Comparison of ENCODE assay signal across 20 cellular contexts in genomic region chr2:136034629-136035028, GRCh38. TPM values are rescaled to one million over a fixed set of nuclear protein-coding genes. Genes with fewer than 3 reads are reported as not detected.
DNase-seq lines count a peak whose midpoint lies in the region; ATAC-seq, FAIRE-seq and TF ChIP-seq lines count a peak whose summit lies in the region.
"Had no signal": no experiment of that assay in that cellular context is flagged by ENCODE, and none has a peak within 500 bp of the region (broad histone marks: within the 10 kb centered on the region; RNA-seq: fewer than 3 reads in every experiment).

No MANE protein-coding gene starts in this region.

- no peak overlapping the region for H3K27ac Mint-ChIP-seq in activated naive CD8-positive, alpha-beta T cell treated with anti-CD3 and anti-CD28 coated beads, Interleukin-2, amount 10 ng/mL, durations not matched to agents 7 days and 5 days
- no peak overlapping the region for H3K27ac Mint-ChIP-seq in activated naive CD8-positive, alpha-beta T cell treated with anti-CD3 and anti-CD28 coated beads for 36 hours
- H3K27ac Mint-ChIP-seq: H9 had no signal

- in situ Hi-C loops in GM12878 (cut with MboI): no loop called here

- TF ChIP-seq RAD21 in GM12878 (IDR thresholded peaks at IDR 0.05; ENCODE audit: insufficient read depth, low read depth, low read length): no peak

- ATAC-seq in activated naive CD8-positive, alpha-beta T cell treated with anti-CD3 and anti-CD28 coated beads, Interleukin-2, amount 10 ng/mL, durations not matched to agents 7 days and 5 days (ENCODE audit: low read depth): peak; percentile 47
- ATAC-seq in GM21423 (IDR thresholded peaks at IDR 0.05; ENCODE audit: unreplicated experiment): peak; percentile 69
- peak; percentile 78 for ATAC-seq in GM12878
- ATAC-seq in HG02571 (IDR thresholded peaks at IDR 0.05; ENCODE audit: unreplicated experiment): no peak
- no peak for ATAC-seq in GM19351 (IDR thresholded peaks at IDR 0.05; ENCODE audit: unreplicated experiment)

- H3K4me3 ChIP-seq in GM12878 (no peak overlapping the region), smooth muscle cell (no peak overlapping the region)
- H3K4me3 ChIP-seq: Peyer's patch had no signal

- no peaks in the 10 kb centered on the region for H3K9me3 ChIP-seq in GM12878 (replicated peaks; ENCODE audit: control insufficient read depth, insufficient read depth, low read length)
- no peaks in the 10 kb centered on the region for H3K9me3 ChIP-seq in smooth muscle cell (replicated peaks; ENCODE audit: low read depth)
- H3K9me3 ChIP-seq: Peyer's patch had no signal

- CTCF ChIA-PET in GM12878 (lab: Yijun Ruan, JAX): interaction anchor here (0.8 to 4.4 kb wide), 9 partner anchors 8 to 88 kb away, joined by 3 to 21 read pairs (median 5); no protein-coding TSS in a partner anchor

- peaks cover 7% of the 10 kb centered on the region for H3K4me1 Mint-ChIP-seq in activated naive CD8-positive, alpha-beta T cell treated with anti-CD3 and anti-CD28 coated beads, Interleukin-2, amount 10 ng/mL, durations not matched to agents 7 days and 5 days
- H3K4me1 Mint-ChIP-seq in activated naive CD8-positive, alpha-beta T cell treated with anti-CD3 and anti-CD28 coated beads for 36 hours: peaks cover 8% of the 10 kb centered on the region
- H3K4me1 Mint-ChIP-seq: H9 had no signal

- H3K79me2 ChIP-seq in GM12878 (ENCODE audit: control insufficient read depth, insufficient read depth, low read length): no peaks in the 10 kb centered on the region
- no peaks in the 10 kb centered on the region for H3K79me2 ChIP-seq in smooth muscle cell (ENCODE audit: low read depth)

- RAD21 ChIA-PET in GM12878 (lab: Charles Lee; ENCODE audit: unreplicated experiment): interaction anchor here (0.9 to 13.8 kb wide), 16 partner anchors 10 to 346 kb away, joined by 3 to 348 read pairs (median 6); partner anchors contain the start of gene DARS1

- no peak for DNase-seq in activated naive CD8-positive, alpha-beta T cell treated with anti-CD3 and anti-CD28 coated beads, Interleukin-2, amount 10 ng/mL, durations not matched to agents 7 days and 5 days
- no peak for DNase-seq in activated naive CD8-positive, alpha-beta T cell treated with anti-CD3 and anti-CD28 coated beads for 36 hours
- DNase-seq in GM12878 (ENCODE audit: low read depth, low spot score): no peak
- no peak for DNase-seq in smooth muscle cell (lab: John Stamatoyannopoulos, UW; ENCODE audit: unreplicated experiment)
- DNase-seq: ACHN; C1 segment of cervical spinal cord; DMS79; H9; MM.1S; NCI-H1092 treated with DMSO at 0.1 percent for 48 hours; NCI-H2081 treated with DMSO at 0.1 percent for 48 hours; NCI-H510A; NCI-H748 treated with DMSO at 0.1 percent for 48 hours; NK-92 treated with Interleukin-12 subunit alpha and Interleukin-12 subunit beta, amount 100 ng/mL, for 24 hours; Peyer's patch; Right ventricle myocardium superior; SW 1271 had no signal

- no peak for TF ChIP-seq EP300 in GM12878 (IDR thresholded peaks at IDR 0.05; ENCODE audit: borderline replicate concordance in 1 of 2, control insufficient read depth in 1 of 2, low read depth in 2 of 2, low read length in 2 of 2)

- WGBS in GM12878 (ENCODE audit: insufficient coverage, insufficient replicate concordance, low lambda C conversion rate, missing lambda C conversion rate): 9% methylated on average over 3 of the region's 3 CpGs
- 94% methylated on average over 3 of the region's 3 CpGs for WGBS in smooth muscle cell (ENCODE audit: low lambda C conversion rate)

- H3K9me3 Mint-ChIP-seq in activated naive CD8-positive, alpha-beta T cell treated with anti-CD3 and anti-CD28 coated beads, Interleukin-2, amount 10 ng/mL, durations not matched to agents 7 days and 5 days: peaks cover 7% of the 10 kb centered on the region
- H3K9me3 Mint-ChIP-seq in activated naive CD8-positive, alpha-beta T cell treated with anti-CD3 and anti-CD28 coated beads for 36 hours: no peaks in the 10 kb centered on the region
- H3K9me3 Mint-ChIP-seq: H9 had no signal

- H3K4me1 ChIP-seq in GM12878 (ENCODE audit: control insufficient read depth, insufficient read depth, low read length) (peaks cover under 1% of the 10 kb centered on the region; the same call in 1 of the 2 replicates), smooth muscle cell (ENCODE audit: low read depth) (peaks cover 5% of the 10 kb centered on the region)
- H3K4me1 ChIP-seq: Peyer's patch had no signal

- no peak for FAIRE-seq in GM12878 (lab: Jason Lieb, UNC)

- H3K27me3 ChIP-seq in GM12878 (replicated peaks in 1 of 2; ENCODE audit: control insufficient read depth in 2 of 2, insufficient read depth in 2 of 2, low read length in 1 of 2) (0 out of 4 replicates have a peak, but pooled peaks cover 0 to 2% of the 10 kb centered on the region in 2 experiments), smooth muscle cell (ENCODE audit: low read depth) (no peaks in the 10 kb centered on the region)
- H3K27me3 ChIP-seq: Peyer's patch had no signal

- peaks cover 5% of the 10 kb centered on the region for H3K27me3 Mint-ChIP-seq in activated naive CD8-positive, alpha-beta T cell treated with anti-CD3 and anti-CD28 coated beads, Interleukin-2, amount 10 ng/mL, durations not matched to agents 7 days and 5 days
- H3K27me3 Mint-ChIP-seq in activated naive CD8-positive, alpha-beta T cell treated with anti-CD3 and anti-CD28 coated beads for 36 hours: peaks cover 3% of the 10 kb centered on the region

- peaks cover 12% of the 10 kb centered on the region for H3K36me3 Mint-ChIP-seq in activated naive CD8-positive, alpha-beta T cell treated with anti-CD3 and anti-CD28 coated beads, Interleukin-2, amount 10 ng/mL, durations not matched to agents 7 days and 5 days
- H3K36me3 Mint-ChIP-seq in activated naive CD8-positive, alpha-beta T cell treated with anti-CD3 and anti-CD28 coated beads for 36 hours: no peaks in the 10 kb centered on the region

- intact Hi-C loops in GM12878 (cut with micrococcal nuclease; ENCODE audit: unreplicated experiment): no loop called here

- TF ChIP-seq CTCF in GM12878 (IDR thresholded peaks at IDR 0.05 in 2 of 3, conservative IDR thresholded peaks at IDR 0.05 in 1 of 3; ENCODE audit: control insufficient read depth in 2 of 3, extremely low read depth in 1 of 3, insufficient read depth in 1 of 3, low read depth in 3 of 3, low read length in 3 of 3): no peak
- no peak for TF ChIP-seq CTCF in smooth muscle cell (IDR thresholded peaks at IDR 0.05; ENCODE audit: borderline replicate concordance, insufficient read depth, poor library complexity, severe bottlenecking)

- H3K27ac ChIP-seq in GM12878 (ENCODE audit: control insufficient read depth, insufficient read depth) (no peak overlapping the region), smooth muscle cell (ENCODE audit: low read depth) (no peak overlapping the region)
- H3K27ac ChIP-seq: Peyer's patch had no signal

- H3K4me3 Mint-ChIP-seq in activated naive CD8-positive, alpha-beta T cell treated with anti-CD3 and anti-CD28 coated beads, Interleukin-2, amount 10 ng/mL, durations not matched to agents 7 days and 5 days: no peak overlapping the region
- no peak overlapping the region for H3K4me3 Mint-ChIP-seq in activated naive CD8-positive, alpha-beta T cell treated with anti-CD3 and anti-CD28 coated beads for 36 hours
- H3K4me3 Mint-ChIP-seq: H9 had no signal

- POLR2A ChIA-PET in activated naive CD8-positive, alpha-beta T cell treated with anti-CD3 and anti-CD28 coated beads, Interleukin-2, amount 10 ng/mL, durations not matched to agents 7 days and 5 days (lab: Charles Lee): no interaction called here
- POLR2A ChIA-PET in GM12878 (lab: Charles Lee): interaction anchor here (0.9 to 5.5 kb wide), 7 partner anchors 13 to 102 kb away, joined by 3 to 50 read pairs (median 4); no protein-coding TSS in a partner anchor

- SMC1A ChIA-PET in GM12878 (lab: Charles Lee; ENCODE audit: uncharacterized antibody, unreplicated experiment): interaction anchor here (0.6 to 25.6 kb wide), 16 partner anchors 9 to 349 kb away, joined by 3 to 961 read pairs (median 5); no protein-coding TSS in a partner anchor

- no peaks in the 10 kb centered on the region for H3F3A ChIP-seq in smooth muscle cell (ENCODE audit: low read depth)

- TF ChIP-seq POLR2A in GM12878 (IDR thresholded peaks at IDR 0.05; ENCODE audit: low read depth, low read length): no peak

- no peaks in the 10 kb centered on the region for H3K36me3 ChIP-seq in GM12878 (ENCODE audit: control insufficient read depth in 2 of 2, insufficient read depth in 2 of 2, low read length in 1 of 2)
- H3K36me3 ChIP-seq in smooth muscle cell (ENCODE audit: low read depth): no peaks in the 10 kb centered on the region
- H3K36me3 ChIP-seq: Peyer's patch had no signal

- BruUV-seq in GM12878 (replicated peaks; lab: Mats Ljungman, UMichigan): no TSS peak

- H3K9ac ChIP-seq in GM12878 (ENCODE audit: control insufficient read depth, insufficient read depth, low read length) (no peak overlapping the region), smooth muscle cell (ENCODE audit: low read depth) (no peak overlapping the region)

- no peaks in the 10 kb centered on the region for H4K20me1 ChIP-seq in GM12878 (ENCODE audit: control insufficient read depth, insufficient read depth)
- H4K20me1 ChIP-seq in smooth muscle cell (ENCODE audit: low read depth): no peaks in the 10 kb centered on the region

- H2AFZ ChIP-seq in GM12878 (ENCODE audit: control insufficient read depth, low read depth, low read length) (no peak overlapping the region), smooth muscle cell (ENCODE audit: low read depth) (no peak overlapping the region)

- H3K4me2 ChIP-seq in GM12878 (ENCODE audit: control insufficient read depth, insufficient read depth) (no peak overlapping the region), smooth muscle cell (no peak overlapping the region)

RNA-seq across cellular contexts. Expression of gene DARS1, which starts 49.2 kb away (rescaled TPM):
- 100 to 1,000 TPM; 117 to 118 TPM for total RNA-seq in activated naive CD8-positive, alpha-beta T cell treated with anti-CD3 and anti-CD28 coated beads, Interleukin-2, amount 10 ng/mL, durations not matched to agents 7 days and 5 days
- total RNA-seq in activated naive CD8-positive, alpha-beta T cell treated with anti-CD3 and anti-CD28 coated beads for 36 hours: 100 to 1,000 TPM; 165 to 173 TPM
- 304 and 337 TPM in 2 replicates for total RNA-seq in GM12878 (2013; cell fraction: nucleolus; rRNA removed)
- total RNA-seq in GM12878 (2014; rRNA removed): 91.0 and 119 TPM in 2 replicates
- total RNA-seq in GM12878 (2014; rRNA removed; fragmentation: Illumina TruSeq; extraction: Trizol): 136 and 141 TPM in 2 replicates
- total RNA-seq in GM12878 (2021): 102 and 105 TPM in 2 replicates
- 95.7 TPM for polyA plus RNA-seq in GM12878 (2011; ENCODE audit: low read depth)
- 387 and 495 TPM in 2 replicates for polyA plus RNA-seq in GM12878 (2011; rRNA removed)
- 119 and 126 TPM in 2 replicates for polyA plus RNA-seq in GM12878 (2011; cell fraction: cytosol; rRNA removed)
- 126 and 130 TPM in 2 replicates for polyA plus RNA-seq in GM12878 (2011; cell fraction: nucleus; rRNA removed)
- 95.1 and 139 TPM in 2 replicates for polyA plus RNA-seq in GM12878 (2012)
- polyA plus RNA-seq in GM12878 (2014; fragmentation: Illumina TruSeq; extraction: Trizol): 155 and 196 TPM in 2 replicates
- 100 to 1,000 TPM; 102 to 134 TPM for polyA plus RNA-seq in GM12878 (2014; fragmentation: Nextera tagmentation; extraction: Ambion mirVana)
- polyA plus RNA-seq in GM12878 (2014; rRNA removed): 79.7 and 93.1 TPM in 2 replicates
- polyA plus RNA-seq in GM12878 (2016; fragmentation: Nextera tagmentation; extraction: Ambion mirVana): 100 to 1,000 TPM; 171 to 187 TPM
- 158 and 297 TPM in 2 replicates for polyA minus RNA-seq in GM12878 (2011; rRNA and poly(A)+ RNA removed)
- polyA minus RNA-seq in GM12878 (2011; cell fraction: cytosol; rRNA and poly(A)+ RNA removed): 46.1 and 75.2 TPM in 2 replicates
- 43.8 and 61.5 TPM in 2 replicates for polyA minus RNA-seq in GM12878 (2011; cell fraction: nucleus; rRNA and poly(A)+ RNA removed)
- total RNA-seq in smooth muscle cell: 112 and 121 TPM in 2 replicates
- polyA plus RNA-seq in smooth muscle cell: 110 and 119 TPM in 2 replicates

Comparison
In these comparisons a context has a peak if more than half of its experiments do, and no peak if none do; other contexts are left out.
1. ATAC-seq: peak in activated naive CD8-positive, alpha-beta T cell treated with anti-CD3 and anti-CD28 coated beads, Interleukin-2, amount 10 ng/mL, durations not matched to agents 7 days and 5 days (single experiment), GM21423 (single experiment) and GM12878 (single experiment); none in HG02571 (single experiment) and GM19351 (single experiment).